Comparison of ENCODE assay signal across 8 cellular contexts in the genomic region with DNA sequence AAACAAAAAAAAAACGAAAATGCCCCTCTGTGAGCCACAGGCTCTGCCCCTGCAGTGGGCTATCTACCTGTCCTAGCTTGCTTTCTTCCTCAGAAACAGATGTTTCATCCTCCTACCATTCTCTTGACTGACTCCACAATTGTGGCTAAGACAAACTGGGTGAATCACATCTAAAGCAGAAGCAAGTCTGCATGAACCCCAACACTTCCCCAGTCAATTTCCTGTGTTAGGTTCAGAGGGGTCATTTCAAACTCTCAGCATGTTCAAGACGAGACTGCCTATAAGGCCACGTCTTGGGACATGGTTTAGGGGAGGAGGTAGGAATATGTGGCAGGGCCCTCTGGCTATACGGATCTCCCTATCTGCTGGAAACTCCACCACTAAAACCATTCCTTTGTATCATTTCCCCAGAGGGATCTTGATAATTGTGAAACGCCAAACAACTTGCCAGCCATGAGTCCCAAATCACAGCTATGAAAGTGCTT. TPM values are rescaled to one million over a fixed set of nuclear protein-coding genes. Genes with fewer than 3 reads are reported as not detected.
DNase-seq lines count a peak whose midpoint lies in the region; ATAC-seq and TF ChIP-seq lines count a peak whose summit lies in the region.

No MANE protein-coding gene starts in this region.

- peak overlapping the region; percentile 57 to 60 for H3K4me3 Mint-ChIP-seq in stimulated activated naive B cell treated with anti-CD40 and anti-IgM and Interleukin-4, amounts not matched to agents 10 μg/mL and 1 μg/mL and 100 μg/mL, for 72 hours

- H3K9me3 Mint-ChIP-seq in stimulated activated naive B cell treated with anti-CD40 and anti-IgM and Interleukin-4, amounts not matched to agents 10 μg/mL and 1 μg/mL and 100 μg/mL, for 72 hours = no peaks in the 10 kb centered on the region

- peaks cover 23 to 30% of the 10 kb centered on the region in 2 donors for H3K4me1 Mint-ChIP-seq in stimulated activated naive B cell treated with anti-CD40 and anti-IgM and Interleukin-4, amounts not matched to agents 10 μg/mL and 1 μg/mL and 100 μg/mL, for 72 hours

- no peaks in the 10 kb centered on the region for H3K9me3 ChIP-seq in esophagus squamous epithelium

- H3K4me3 ChIP-seq in ACC112 (ENCODE audit: low read depth, low read length) = no peak overlapping the region
- H3K4me3 ChIP-seq in esophagus squamous epithelium = no peak overlapping the region

- H3K4me1 ChIP-seq in ACC112 (ENCODE audit: control insufficient read depth, insufficient read depth, low read length, unreplicated experiment) (peaks cover 31% of the 10 kb centered on the region), esophagus squamous epithelium (peaks cover 22 to 38% (median 27%) of the 10 kb centered on the region in 3 donors)

- H3K27ac Mint-ChIP-seq in stimulated activated naive B cell treated with anti-CD40 and anti-IgM and Interleukin-4, amounts not matched to agents 10 μg/mL and 1 μg/mL and 100 μg/mL, for 72 hours = peak overlapping the region; percentile 92

- CTCF ChIA-PET in RWPE1 (lab: Yijun Ruan, JAX) = no interaction called here

- H3K27ac ChIP-seq in ACC112 (ENCODE audit: low read depth, low read length) (peak overlapping the region; percentile 89), RWPE1 (peak overlapping the region; percentile 71), esophagus squamous epithelium (peak overlapping the region; percentile 30 to 82 (median 56)), caudate nucleus (ENCODE audit: low read depth, low read length) (no peak overlapping the region)

- POLR2A ChIA-PET in RWPE1 (lab: Yijun Ruan, JAX; ENCODE audit: low non-redundant PET) = interaction anchor here (0.6 to 1.4 kb wide), 2 partner anchors 11 to 42 kb away, joined by 3 to 6 read pairs; no protein-coding TSS in a partner anchor

- no peaks in the 10 kb centered on the region for H3K27me3 Mint-ChIP-seq in stimulated activated naive B cell treated with anti-CD40 and anti-IgM and Interleukin-4, amounts not matched to agents 10 μg/mL and 1 μg/mL and 100 μg/mL, for 72 hours

- no peak overlapping the region for H2AFZ ChIP-seq in ACC112 (ENCODE audit: low read length, unreplicated experiment)

- 31 to 45% methylated on average over 4 to 5 of the region's 5 CpGs for WGBS in esophagus squamous epithelium, 2 donors

- TF ChIP-seq CTCF in RWPE1 (conservative IDR thresholded peaks at IDR 0.05; ENCODE audit: low read depth) (no peak), esophagus squamous epithelium (IDR thresholded peaks at IDR 0.05) (no peak)

- TF ChIP-seq POLR2A in esophagus squamous epithelium (IDR thresholded peaks at IDR 0.05) = no peak

- intact Hi-C loops in esophagus squamous epithelium (cut with DNase I) = no loop called here

- DNase-seq in RWPE1 (ENCODE audit: low spot score) = peak; percentile 52
- DNase-seq in esophagus squamous epithelium (lab: John Stamatoyannopoulos, UW) = no peak
- DNase-seq in stimulated activated naive B cell treated with anti-CD40 and anti-IgM and Interleukin-4, amounts not matched to agents 10 μg/mL and 1 μg/mL and 100 μg/mL, for 72 hours = peak; percentile 37
- DNase-seq in ACHN = no peak
- no peak for DNase-seq in mucosa of gallbladder (ENCODE audit: low spot score)
- no peak for DNase-seq in caudate nucleus (lab: John Stamatoyannopoulos, UW)

- peak; percentile 67 for ATAC-seq in GM19395 (IDR thresholded peaks at IDR 0.05; ENCODE audit: unreplicated experiment)
- ATAC-seq in stimulated activated naive B cell treated with anti-CD40 and anti-IgM and Interleukin-4, amounts not matched to agents 10 μg/mL and 1 μg/mL and 100 μg/mL, for 72 hours (replicated peaks) = peak; percentile 72 to 73

- H3K27me3 ChIP-seq in ACC112 (ENCODE audit: insufficient read depth, low read length) (no peaks in the 10 kb centered on the region), esophagus squamous epithelium (no peaks in the 10 kb centered on the region)

- H3K36me3 Mint-ChIP-seq in stimulated activated naive B cell treated with anti-CD40 and anti-IgM and Interleukin-4, amounts not matched to agents 10 μg/mL and 1 μg/mL and 100 μg/mL, for 72 hours = no peaks in the 10 kb centered on the region

- H3K36me3 ChIP-seq in ACC112 (ENCODE audit: insufficient read depth, low read length) (no peaks in the 10 kb centered on the region), esophagus squamous epithelium (no peaks in the 10 kb centered on the region)

- in situ Hi-C loops in ACHN (cut with HindIII; ENCODE audit: low pct_ligation_motif_present, low pct_unique_long_range_greater_than_20kb, low sequenced_read_pairs) = no loop called here

- no peaks in the 10 kb centered on the region for H3K79me2 ChIP-seq in ACC112 (ENCODE audit: control insufficient read depth, insufficient read depth, low read length, unreplicated experiment)

RNA-seq across cellular contexts. Expression of a gene that starts 28.6 kb away (rescaled TPM):
- 1 to 10 TPM in 3 of 4 donors, under 1 TPM in 1; 0.45 to 7.8 (median 2.4) TPM for total RNA-seq in esophagus squamous epithelium
- total RNA-seq in mucosa of gallbladder = 3.5 TPM

RNA-seq across cellular contexts. Expression of a gene that starts 41.4 kb away (rescaled TPM):
- 10 to 100 TPM in 1 of 4 donors, 1 to 10 TPM in 3; 5.6 to 18.3 (median 7.2) TPM for total RNA-seq in esophagus squamous epithelium
- 31.5 TPM for total RNA-seq in mucosa of gallbladder

RNA-seq across cellular contexts. Expression of a gene that starts 57.7 kb away (rescaled TPM):
- total RNA-seq in esophagus squamous epithelium = 10 to 100 TPM in 1 of 4 donors, 1 to 10 TPM in 3; 1.8 to 17.5 (median 3.8) TPM
- total RNA-seq in mucosa of gallbladder = 6.0 TPM

Comparison
In these comparisons a context has a peak if more than half of its experiments do, and no peak if none do; other contexts are left out.
1. DNase-seq: peak in RWPE1 (single experiment) and stimulated activated naive B cell treated with anti-CD40 and anti-IgM and Interleukin-4, amounts not matched to agents 10 μg/mL and 1 μg/mL and 100 μg/mL, for 72 hours (single experiment); none in esophagus squamous epithelium (single experiment), ACHN (single experiment), mucosa of gallbladder (single experiment) and caudate nucleus (0 of 61).